In the genomic region with DNA sequence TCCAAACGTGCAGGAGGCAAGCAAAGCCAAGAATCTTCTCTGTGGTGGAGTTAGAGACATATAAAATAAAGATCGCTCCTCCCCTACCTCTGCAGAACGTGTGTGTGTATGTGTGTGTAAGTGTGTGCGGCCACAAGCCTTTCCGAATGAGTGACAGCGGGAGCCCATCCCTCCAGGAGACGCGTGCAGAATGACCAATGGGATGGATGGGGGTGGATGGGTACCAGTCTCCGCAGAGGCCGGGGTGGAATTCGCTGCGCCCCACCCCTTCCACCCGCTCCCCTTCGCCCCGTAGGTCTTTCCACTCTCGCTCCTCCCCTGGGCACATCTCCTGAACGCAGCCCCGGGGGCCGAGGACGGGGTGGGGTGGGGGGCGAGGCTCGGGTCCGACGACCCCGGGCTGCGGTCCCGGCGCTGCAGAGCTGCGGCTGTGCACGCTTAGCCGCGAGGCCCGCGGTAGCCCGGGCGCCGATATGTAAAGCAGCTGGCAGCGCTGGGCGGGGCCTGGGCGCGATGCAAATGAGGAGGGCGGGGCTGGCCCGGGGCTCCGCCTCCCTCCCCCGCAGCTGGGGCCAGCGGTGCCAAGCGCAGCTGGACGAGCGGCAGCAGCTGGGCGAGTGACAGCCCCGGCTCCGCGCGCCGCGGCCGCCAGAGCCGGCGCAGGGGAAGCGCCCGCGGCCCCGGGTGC, we compare ENCODE assay signal across 8 cellular contexts. TPM values are rescaled to one million over a fixed set of nuclear protein-coding genes. Genes with fewer than 3 reads are reported as not detected.
DNase-seq lines count a peak whose midpoint lies in the region; ATAC-seq and TF ChIP-seq lines count a peak whose summit lies in the region.

Gene PRKCB, plus strand, starts transcription at position 594 of the 688 bp plus-strand sequence.

- TF ChIP-seq CTCF in glutamatergic neuron (IDR thresholded peaks at IDR 0.05; ENCODE audit: partially characterized antibody, unreplicated experiment) (no peak), osteocyte (IDR thresholded peaks at IDR 0.05) (no peak), testis (IDR thresholded peaks at IDR 0.05) (no peak)

- H3K9me3 Mint-ChIP-seq in glutamatergic neuron (ENCODE audit: unreplicated experiment) (peaks cover 7% of the 10 kb centered on the region), osteocyte (ENCODE audit: unreplicated experiment) (peaks cover 3% of the 10 kb centered on the region)

- H3K9me3 ChIP-seq in testis, result no peaks in the 10 kb centered on the region

- H3K27me3 ChIP-seq in testis, result no peaks in the 10 kb centered on the region

- H3K36me3 Mint-ChIP-seq in glutamatergic neuron (ENCODE audit: unreplicated experiment) (no peaks in the 10 kb centered on the region), osteocyte (ENCODE audit: unreplicated experiment) (no peaks in the 10 kb centered on the region)

- no peaks in the 10 kb centered on the region for H3K4me1 ChIP-seq in testis

- no peak within 1 kb of the TSS for H3K27ac ChIP-seq in testis

- TF ChIP-seq POLR2A in Raji (IDR thresholded peaks at IDR 0.05; ENCODE audit: insufficient read depth, low read depth, low read length) (peak; percentile 76), testis (IDR thresholded peaks at IDR 0.05) (no peak)

- DNase-seq in 8988T (peak; percentile 30), glutamatergic neuron (peak; percentile 89), osteocyte (ENCODE audit: extremely low spot score, unreplicated experiment) (no peak), testis (peak; percentile 90)
- DNase-seq in activated effector memory CD4-positive, alpha-beta T cell treated with anti-CD3 and anti-CD28 coated beads, Interleukin-2, amount 50 U/mL, for 16 hours, result peak; percentile 96

- peak; percentile 72 for ATAC-seq in GM18868 (IDR thresholded peaks at IDR 0.05; ENCODE audit: unreplicated experiment)
- ATAC-seq in HG03103 (IDR thresholded peaks at IDR 0.05; ENCODE audit: low read depth, unreplicated experiment), result peak; percentile 69

- 0% methylated on average over 2 to 46 of the region's 63 CpGs for WGBS in testis, 2 donors

- H3K4me3 Mint-ChIP-seq in glutamatergic neuron (ENCODE audit: unreplicated experiment), result peak within 1 kb of the TSS; percentile 90
- H3K4me3 Mint-ChIP-seq in osteocyte (ENCODE audit: unreplicated experiment), result peak within 1 kb of the TSS; percentile 61

- H3K27me3 Mint-ChIP-seq in glutamatergic neuron (ENCODE audit: unreplicated experiment), result peaks cover 20% of the 10 kb centered on the region
- peaks cover 55% of the 10 kb centered on the region for H3K27me3 Mint-ChIP-seq in osteocyte (ENCODE audit: unreplicated experiment)

- H3K27ac Mint-ChIP-seq in glutamatergic neuron (ENCODE audit: unreplicated experiment) (no peak within 1 kb of the TSS), osteocyte (ENCODE audit: unreplicated experiment) (no peak within 1 kb of the TSS)

- H3K4me3 ChIP-seq in testis, result peak within 1 kb of the TSS; percentile 48 to 64

- intact Hi-C loops in testis (cut with DNase I; ENCODE audit: low total_unique reads), result no loop called here

- H3K4me1 Mint-ChIP-seq in glutamatergic neuron (ENCODE audit: low read depth, unreplicated experiment) (peaks cover 5% of the 10 kb centered on the region), osteocyte (ENCODE audit: unreplicated experiment) (peaks cover 10% of the 10 kb centered on the region)

- H3K36me3 ChIP-seq in testis (ENCODE audit: low read depth, missing control alignments), result no peaks in the 10 kb centered on the region

RNA-seq across cellular contexts. Expression of gene PRKCB, which starts in this region (rescaled TPM):
- total RNA-seq in glutamatergic neuron (ENCODE audit: unreplicated experiment) (0.69 TPM), osteocyte (not detected in 2 replicates), testis (10 to 100 TPM; 26.6 to 49.7 TPM)
- polyA plus RNA-seq in testis (ENCODE audit: insufficient read depth, low read depth, low replicate concordance), result 25.5 TPM

Comparison
In these comparisons a context has a peak if more than half of its experiments do, and no peak if none do; other contexts are left out.
1. RNA of gene PRKCB (total RNA-seq): 26.6 to 49.7 TPM in testis; 0.69 TPM in glutamatergic neuron (single experiment) and not detected in osteocyte; every median in the first group is over 10 times any median in the second.
2. Peak in DNase-seq in glutamatergic neuron; RNA of the gene not detected or under 1 TPM.